In the genomic region with DNA sequence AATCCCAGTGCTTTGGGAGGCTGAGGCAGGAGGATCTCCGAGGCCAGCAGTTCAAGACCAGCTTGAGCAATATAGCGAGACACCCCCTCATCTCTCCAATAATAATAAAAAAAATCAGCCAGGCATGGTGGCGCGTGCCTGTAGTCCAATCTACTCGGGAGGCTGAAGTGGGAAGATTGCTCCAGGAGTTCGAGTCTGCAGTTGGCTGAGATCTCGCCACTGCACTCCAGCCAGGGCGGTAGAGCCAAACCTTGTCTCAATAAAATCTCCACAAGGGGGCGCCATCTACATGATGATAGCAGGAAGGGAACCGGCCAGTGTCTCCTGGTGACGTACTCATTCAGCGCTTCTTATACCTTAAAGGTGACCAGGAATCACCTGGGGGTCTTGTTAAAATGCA, we compare ENCODE assay signal across 8 cellular contexts. TPM values are rescaled to one million over a fixed set of nuclear protein-coding genes. Genes with fewer than 3 reads are reported as not detected.
DNase-seq lines count a peak whose midpoint lies in the region; ATAC-seq and TF ChIP-seq lines count a peak whose summit lies in the region.

No MANE protein-coding gene starts in this region.

- POLR2A ChIA-PET in HEK293T (lab: Yijun Ruan, JAX): no interaction called here
- POLR2A ChIA-PET in activated CD4-positive, alpha-beta T cell treated with anti-CD3 and anti-CD28 coated beads for 36 hours (lab: Charles Lee): interaction anchor here (0.6 kb wide), 1 partner anchor 53 kb away, joined by 3 read pairs; a partner anchor contains a TSS

- no peaks in the 10 kb centered on the region for H3K27me3 ChIP-seq in BE2C

- no peak overlapping the region for H3K4me3 Mint-ChIP-seq in activated CD4-positive, alpha-beta T cell treated with anti-CD3 and anti-CD28 coated beads for 36 hours

- intact Hi-C loops in activated CD4-positive, alpha-beta T cell treated with anti-CD3 and anti-CD28 coated beads for 36 hours (cut with DNase I, micrococcal nuclease): loop anchor here (1.0 to 10.0 kb wide), 6 partner anchors 53 to 411 kb away; a partner anchor contains a TSS

- ATAC-seq in activated CD4-positive, alpha-beta T cell treated with anti-CD3 and anti-CD28 coated beads for 36 hours: peak; percentile 98
- ATAC-seq in left lobe of liver (peak; percentile 98), GM19397 (IDR thresholded peaks at IDR 0.05; ENCODE audit: unreplicated experiment) (no peak)

- CTCF ChIA-PET in HEK293T (lab: Yijun Ruan, JAX): interaction anchor here (1.3 kb wide), 1 partner anchor 53 kb away, joined by 3 read pairs; a partner anchor contains a TSS
- CTCF ChIA-PET in activated CD4-positive, alpha-beta T cell treated with anti-CD3 and anti-CD28 coated beads for 36 hours (lab: Charles Lee): interaction anchor here (0.6 to 4.8 kb wide), 11 partner anchors 8 to 696 kb away, joined by 3 to 40 read pairs (median 4); no protein-coding TSS in a partner anchor

- no peak overlapping the region for H3K4me3 ChIP-seq in BE2C (ENCODE audit: low read depth, low read length)

- no peaks in the 10 kb centered on the region for H3K36me3 ChIP-seq in BE2C

- H3K27me3 Mint-ChIP-seq in activated CD4-positive, alpha-beta T cell treated with anti-CD3 and anti-CD28 coated beads for 36 hours: no peaks in the 10 kb centered on the region

- DNase-seq in BE2C (peak; percentile 88), HEK293T (ENCODE audit: extremely low spot score) (peak; percentile 76), NCI-H510A (lab: John Stamatoyannopoulos, UW) (peak; percentile 80), cerebellum (ENCODE audit: low spot score) (peak; percentile 87), left lobe of liver (ENCODE audit: low spot score) (peak; percentile 75)
- DNase-seq in activated CD4-positive, alpha-beta T cell treated with anti-CD3 and anti-CD28 coated beads for 36 hours: peak; percentile 87
- DNase-seq in stimulated activated CD4-positive, alpha-beta T cell treated with anti-CD3 and anti-CD28 coated beads, Interleukin-4, amount 100 ng/mL, for 48 hours (ENCODE audit: low read depth in 2 of 2): peak; percentile 70 to 71

- no peaks in the 10 kb centered on the region for H3K36me3 Mint-ChIP-seq in activated CD4-positive, alpha-beta T cell treated with anti-CD3 and anti-CD28 coated beads for 36 hours (ENCODE audit: low read depth)

- H3K4me1 Mint-ChIP-seq in activated CD4-positive, alpha-beta T cell treated with anti-CD3 and anti-CD28 coated beads for 36 hours: peaks cover 2% of the 10 kb centered on the region

- no peaks in the 10 kb centered on the region for H3K9me3 Mint-ChIP-seq in activated CD4-positive, alpha-beta T cell treated with anti-CD3 and anti-CD28 coated beads for 36 hours (ENCODE audit: low read depth)

- H3K9me3 ChIP-seq in BE2C: no peaks in the 10 kb centered on the region

- H3K4me1 ChIP-seq in BE2C: no peaks in the 10 kb centered on the region

- peak; percentile 81 for TF ChIP-seq CTCF in BE2C (IDR thresholded peaks at IDR 0.05; ENCODE audit: low read depth, low read length)

- no peak overlapping the region for H3K27ac Mint-ChIP-seq in activated CD4-positive, alpha-beta T cell treated with anti-CD3 and anti-CD28 coated beads for 36 hours

TF ChIP-seq in HEK293T, 16 proteins besides CTCF, POLR2A, EP300 and RAD21:
- TF ChIP-seq FOXK2 (IDR thresholded peaks at IDR 0.05): no peak
- TF ChIP-seq LEF1 (IDR thresholded peaks at IDR 0.05; ENCODE audit: borderline replicate concordance): no peak
- no peak for TF ChIP-seq FOXA1 (IDR thresholded peaks at IDR 0.05)
- TF ChIP-seq HDGF (IDR thresholded peaks at IDR 0.05; ENCODE audit: borderline replicate concordance): no peak
- no peak for TF ChIP-seq FOXM1 (IDR thresholded peaks at IDR 0.05; ENCODE audit: borderline replicate concordance)

RNA-seq across cellular contexts. Expression of a gene that starts 13.6 kb away (rescaled TPM):
- polyA plus RNA-seq in BE2C (2012; ENCODE audit: insufficient read depth, insufficient read length, low read depth): 1.1 TPM
- under 1 TPM; 0.41 to 0.79 TPM for total RNA-seq in activated CD4-positive, alpha-beta T cell treated with anti-CD3 and anti-CD28 coated beads for 36 hours
- total RNA-seq in cerebellum (0.54 TPM), left lobe of liver (6.2 TPM)

RNA-seq across cellular contexts. Expression of a gene that starts 21.4 kb away (rescaled TPM):
- 19.8 TPM for polyA plus RNA-seq in BE2C (2012; ENCODE audit: insufficient read depth, insufficient read length, low read depth)
- total RNA-seq in activated CD4-positive, alpha-beta T cell treated with anti-CD3 and anti-CD28 coated beads for 36 hours: 10 to 100 TPM; 11.7 to 13.2 TPM
- total RNA-seq in cerebellum (3.0 TPM), left lobe of liver (5.6 TPM)

RNA-seq across cellular contexts. Expression of a gene that starts 35.9 kb away (rescaled TPM):
- polyA plus RNA-seq in BE2C (2012; ENCODE audit: insufficient read depth, insufficient read length, low read depth): 0.20 TPM
- total RNA-seq in activated CD4-positive, alpha-beta T cell treated with anti-CD3 and anti-CD28 coated beads for 36 hours: not detected
- 0.18 TPM for total RNA-seq in cerebellum
- total RNA-seq in left lobe of liver: 2.2 TPM

RNA-seq across cellular contexts. Expression of a gene that starts 39.7 kb away (rescaled TPM):
- 21.8 TPM for polyA plus RNA-seq in BE2C (2012; ENCODE audit: insufficient read depth, insufficient read length, low read depth)
- total RNA-seq in activated CD4-positive, alpha-beta T cell treated with anti-CD3 and anti-CD28 coated beads for 36 hours: 10 to 100 TPM; 22.4 to 30.6 TPM
- total RNA-seq in cerebellum: 6.4 TPM
- 10.4 TPM for total RNA-seq in left lobe of liver

RNA-seq across cellular contexts. Expression of a gene that starts 53.1 kb away (rescaled TPM):
- polyA plus RNA-seq in BE2C (2012; ENCODE audit: insufficient read depth, insufficient read length, low read depth): 31.8 TPM
- total RNA-seq in activated CD4-positive, alpha-beta T cell treated with anti-CD3 and anti-CD28 coated beads for 36 hours: 10 to 100 TPM; 15.4 to 17.9 TPM
- total RNA-seq in cerebellum (16.5 TPM), left lobe of liver (5.9 TPM)
